In genomic region chr17:7561028-7561575, GRCh38 we compare ENCODE assay signal across 8 cellular contexts. TPM values are rescaled to one million over a fixed set of nuclear protein-coding genes. Genes with fewer than 3 reads are reported as not detected.
DNase-seq lines count a peak whose midpoint lies in the region; ATAC-seq and TF ChIP-seq lines count a peak whose summit lies in the region.

No MANE protein-coding gene starts in this region.

- no peaks in the 10 kb centered on the region for H3K9me3 ChIP-seq in RWPE2 (ENCODE audit: severe bottlenecking)

- H3K9me3 Mint-ChIP-seq in nephron progenitor cell: no peaks in the 10 kb centered on the region
- no peaks in the 10 kb centered on the region for H3K9me3 Mint-ChIP-seq in stimulated activated naive CD8-positive, alpha-beta T cell treated with anti-CD3 and anti-CD28 coated beads, Interleukin-15, amount 100 ng/mL, for 72 hours

- H3K27me3 ChIP-seq in RWPE2 (ENCODE audit: insufficient read depth, poor library complexity, severe bottlenecking): no peaks in the 10 kb centered on the region

- peaks cover 20% of the 10 kb centered on the region for H3K27me3 Mint-ChIP-seq in nephron progenitor cell (ENCODE audit: low read depth, poor library complexity)
- no peaks in the 10 kb centered on the region for H3K27me3 Mint-ChIP-seq in stimulated activated naive CD8-positive, alpha-beta T cell treated with anti-CD3 and anti-CD28 coated beads, Interleukin-15, amount 100 ng/mL, for 72 hours

- DNase-seq in D341Med (ENCODE audit: low spot score) (peak; percentile 85), LHCN-M2 (ENCODE audit: low read depth) (peak; percentile 70), RWPE2 (ENCODE audit: low spot score) (peak; percentile 90), fibroblast of the aortic adventitia (ENCODE audit: low read depth) (peak; percentile 80), nephron progenitor cell (peak; percentile 91)
- peak; percentile 75 for DNase-seq in activated effector memory CD4-positive, alpha-beta T cell treated with Interleukin-2 at 50 U/mL for 16 hours
- peak; percentile 82 to 89 for DNase-seq in stimulated activated naive CD8-positive, alpha-beta T cell treated with anti-CD3 and anti-CD28 coated beads, Interleukin-15, amount 100 ng/mL, for 72 hours

- H3K36me3 Mint-ChIP-seq in nephron progenitor cell (ENCODE audit: low read depth): peaks cover 26% of the 10 kb centered on the region

- peaks cover 60% of the 10 kb centered on the region for H3K4me1 Mint-ChIP-seq in nephron progenitor cell
- H3K4me1 Mint-ChIP-seq in stimulated activated naive CD8-positive, alpha-beta T cell treated with anti-CD3 and anti-CD28 coated beads, Interleukin-15, amount 100 ng/mL, for 72 hours: peaks cover 80% of the 10 kb centered on the region

- H3K27ac ChIP-seq in RWPE2 (ENCODE audit: poor library complexity, severe bottlenecking): peak overlapping the region; percentile 76

- H3K4me3 Mint-ChIP-seq in nephron progenitor cell: peak overlapping the region; percentile 98
- H3K4me3 Mint-ChIP-seq in stimulated activated naive CD8-positive, alpha-beta T cell treated with anti-CD3 and anti-CD28 coated beads, Interleukin-15, amount 100 ng/mL, for 72 hours: peak overlapping the region; percentile 98 to 99

- H3K36me3 ChIP-seq in RWPE2 (ENCODE audit: low read depth): peaks cover 23% of the 10 kb centered on the region

- ATAC-seq in GM21576 (IDR thresholded peaks at IDR 0.05; ENCODE audit: unreplicated experiment): peak; percentile 46
- peak; percentile 70 for ATAC-seq in RWPE2 (ENCODE audit: low read depth)
- peak; percentile 80 for ATAC-seq in stimulated activated naive CD8-positive, alpha-beta T cell treated with anti-CD3 and anti-CD28 coated beads, Interleukin-15, amount 100 ng/mL, for 72 hours

- H3K4me1 ChIP-seq in RWPE2 (ENCODE audit: insufficient read depth, poor library complexity, severe bottlenecking): peaks cover 17% of the 10 kb centered on the region

- peak overlapping the region; percentile 97 for H3K27ac Mint-ChIP-seq in nephron progenitor cell
- peak overlapping the region; percentile 93 to 96 for H3K27ac Mint-ChIP-seq in stimulated activated naive CD8-positive, alpha-beta T cell treated with anti-CD3 and anti-CD28 coated beads, Interleukin-15, amount 100 ng/mL, for 72 hours

- H3K4me3 ChIP-seq in RWPE2 (ENCODE audit: severe bottlenecking) (peak overlapping the region; percentile 58), fibroblast of the aortic adventitia (ENCODE audit: low read depth, low read length) (peak overlapping the region; percentile 85)

- peak; percentile 93 for TF ChIP-seq CTCF in RWPE2 (IDR thresholded peaks at IDR 0.05; ENCODE audit: poor library complexity, severe bottlenecking)
- TF ChIP-seq CTCF in fibroblast of the aortic adventitia (IDR thresholded peaks at IDR 0.05; ENCODE audit: insufficient read depth, low read length): peak; percentile 85
- TF ChIP-seq CTCF in nephron progenitor cell (IDR thresholded peaks at IDR 0.05): peak; percentile 56

RNA-seq across cellular contexts. Expression of gene SENP3, which starts 0.6 kb away (rescaled TPM):
- 108 and 131 TPM in 2 replicates for total RNA-seq in LHCN-M2 (2014; rRNA removed)
- 52.4 TPM for polyA plus RNA-seq in LHCN-M2 (2012)
- 14.6 and 60.4 TPM in 2 replicates for total RNA-seq in fibroblast of the aortic adventitia (ENCODE audit: low replicate concordance)

RNA-seq across cellular contexts. Expression of gene TNFSF13, which starts 2.6 kb away (rescaled TPM):
- total RNA-seq in LHCN-M2 (2014; rRNA removed): not detected in 2 replicates
- 0.52 TPM for polyA plus RNA-seq in LHCN-M2 (2012)
- total RNA-seq in fibroblast of the aortic adventitia (ENCODE audit: low replicate concordance): 1.1 and 1.4 TPM in 2 replicates

RNA-seq across cellular contexts. Expression of gene TNFSF12, which starts 12.2 kb away (rescaled TPM):
- total RNA-seq in LHCN-M2 (2014; rRNA removed): 14.8 and 20.7 TPM in 2 replicates
- 25.8 TPM for polyA plus RNA-seq in LHCN-M2 (2012)
- 10.1 and 14.5 TPM in 2 replicates for total RNA-seq in fibroblast of the aortic adventitia (ENCODE audit: low replicate concordance)

RNA-seq across cellular contexts. Expression of gene CD68, which starts 18.3 kb away (rescaled TPM):
- total RNA-seq in LHCN-M2 (2014; rRNA removed) (48.2 and 56.4 TPM in 2 replicates), fibroblast of the aortic adventitia (ENCODE audit: low replicate concordance) (4.9 and 71.7 TPM in 2 replicates)
- 68.0 TPM for polyA plus RNA-seq in LHCN-M2 (2012)

RNA-seq across cellular contexts. Expression of gene MPDU1, which starts 22.6 kb away (rescaled TPM):
- total RNA-seq in LHCN-M2 (2014; rRNA removed): 371 and 379 TPM in 2 replicates
- polyA plus RNA-seq in LHCN-M2 (2012): 124 TPM
- total RNA-seq in fibroblast of the aortic adventitia (ENCODE audit: low replicate concordance): 32.3 and 127 TPM in 2 replicates

Comparison
In these comparisons a context has a peak if more than half of its experiments do, and no peak if none do; other contexts are left out.
1. Peak in every context shown above with its lines: DNase-seq, ATAC-seq, H3K4me3 ChIP-seq and H3K27ac ChIP-seq.